ENCODE assay signal across 13 cellular contexts in genomic region chr3:124395584-124396340, GRCh38.
DNase-seq lines count a peak whose midpoint lies in the region; ATAC-seq and TF ChIP-seq lines count a peak whose summit lies in the region.
"Had no signal": no experiment of that assay in that cellular context is flagged by ENCODE, and none has a peak within 500 bp of the region (broad histone marks: within the 10 kb centered on the region; RNA-seq: fewer than 3 reads in every experiment).

No MANE protein-coding gene starts in this region.

- no peak overlapping the region for H3K27ac Mint-ChIP-seq in MCF 10A (ENCODE audit: low read depth, unreplicated experiment)
- no peak overlapping the region for H3K27ac Mint-ChIP-seq in activated naive CD8-positive, alpha-beta T cell treated with anti-CD3 and anti-CD28 coated beads, Interleukin-2, amount 50 U/mL, for 24 hours
- H3K27ac Mint-ChIP-seq: activated CD4-positive, alpha-beta memory T cell treated with anti-CD3 and anti-CD28 coated beads, Interleukin-2, amount 10 ng/mL, durations not matched to agents 7 days and 5 days had no signal

- POLR2A ChIA-PET in MCF 10A (lab: Yijun Ruan, JAX), result interaction anchor here (0.7 to 0.9 kb wide), 2 partner anchors 33 to 1962 kb away, joined by 3 to 5 read pairs; no protein-coding TSS in a partner anchor

- H3K27ac ChIP-seq in breast epithelium (peak overlapping the region in 1 of 2 donors; percentile 2), mammary epithelial cell (ENCODE audit: insufficient read depth, low read depth, low read length) (no peak overlapping the region)

- no peaks in the 10 kb centered on the region for H3K36me3 ChIP-seq in breast epithelium
- no peaks in the 10 kb centered on the region for H3K36me3 ChIP-seq in mammary epithelial cell (ENCODE audit: insufficient read depth, low read length)

- dilution Hi-C loops in mammary epithelial cell (cut with HindIII; ENCODE audit: low sequenced_read_pairs), result no loop called here

- no peak for TF ChIP-seq POLR2A in breast epithelium (IDR thresholded peaks at IDR 0.05)

- H3K79me2 ChIP-seq in mammary epithelial cell (ENCODE audit: insufficient read depth, low read length), result no peaks in the 10 kb centered on the region

- H3K4me3 ChIP-seq in breast epithelium, result no peak overlapping the region
- no peak overlapping the region for H3K4me3 ChIP-seq in mammary epithelial cell (replicated peaks in 1 of 3; ENCODE audit: insufficient read depth in 1 of 3, low read depth in 2 of 3, low read length in 3 of 3)

- no peaks in the 10 kb centered on the region for H3K4me1 Mint-ChIP-seq in MCF 10A (ENCODE audit: insufficient read depth, unreplicated experiment)
- no peaks in the 10 kb centered on the region for H3K4me1 Mint-ChIP-seq in activated naive CD8-positive, alpha-beta T cell treated with anti-CD3 and anti-CD28 coated beads, Interleukin-2, amount 50 U/mL, for 24 hours
- H3K4me1 Mint-ChIP-seq: activated CD4-positive, alpha-beta memory T cell treated with anti-CD3 and anti-CD28 coated beads, Interleukin-2, amount 10 ng/mL, durations not matched to agents 7 days and 5 days; naive B cell had no signal

- 50% methylated on average over 1 of the region's 1 CpG for WGBS in mammary epithelial cell (ENCODE audit: low coverage, missing lambda C conversion rate)

- CTCF ChIA-PET in MCF 10A (lab: Yijun Ruan, JAX), result interaction anchor here (2.1 kb wide), 1 partner anchor 45 kb away, joined by 5 read pairs; no protein-coding TSS in a partner anchor
- CTCF ChIA-PET in mammary epithelial cell (lab: Charles Lee; ENCODE audit: low non-redundant PET), result no interaction called here

- no peak overlapping the region for H3K4me2 ChIP-seq in mammary epithelial cell (ENCODE audit: insufficient read depth, low read depth, low read length)

- no peak overlapping the region for H3K4me3 Mint-ChIP-seq in MCF 10A (ENCODE audit: unreplicated experiment)
- H3K4me3 Mint-ChIP-seq in activated naive CD8-positive, alpha-beta T cell treated with anti-CD3 and anti-CD28 coated beads, Interleukin-2, amount 50 U/mL, for 24 hours, result no peak overlapping the region
- H3K4me3 Mint-ChIP-seq: activated CD4-positive, alpha-beta memory T cell treated with anti-CD3 and anti-CD28 coated beads, Interleukin-2, amount 10 ng/mL, durations not matched to agents 7 days and 5 days; naive B cell had no signal

- no peaks in the 10 kb centered on the region for H3K4me1 ChIP-seq in breast epithelium
- peaks cover 12% of the 10 kb centered on the region for H3K4me1 ChIP-seq in mammary epithelial cell (ENCODE audit: insufficient read depth, low read length)

- no peak overlapping the region for H3K9ac ChIP-seq in mammary epithelial cell (ENCODE audit: insufficient read depth, low read length)

- intact Hi-C loops in MCF 10A (cut with micrococcal nuclease) (no loop called here), breast epithelium (cut with DNase I; ENCODE audit: low total_unique reads) (no loop called here), mammary epithelial cell (cut with micrococcal nuclease) (no loop called here)

- H3K9me3 Mint-ChIP-seq in MCF 10A (ENCODE audit: unreplicated experiment), result no peaks in the 10 kb centered on the region
- no peaks in the 10 kb centered on the region for H3K9me3 Mint-ChIP-seq in activated naive CD8-positive, alpha-beta T cell treated with anti-CD3 and anti-CD28 coated beads, Interleukin-2, amount 50 U/mL, for 24 hours
- H3K9me3 Mint-ChIP-seq: activated CD4-positive, alpha-beta memory T cell treated with anti-CD3 and anti-CD28 coated beads, Interleukin-2, amount 10 ng/mL, durations not matched to agents 7 days and 5 days; naive B cell had no signal

- H3K27me3 ChIP-seq in breast epithelium (no peaks in the 10 kb centered on the region), mammary epithelial cell (ENCODE audit: insufficient read depth, low read length) (no peaks in the 10 kb centered on the region)

- H3K9me3 ChIP-seq in breast epithelium (no peaks in the 10 kb centered on the region), mammary epithelial cell (replicated peaks; ENCODE audit: insufficient read depth, low read length) (no peaks in the 10 kb centered on the region)

- no peak overlapping the region for H2AFZ ChIP-seq in mammary epithelial cell (ENCODE audit: low read depth, low read length)

- DNase-seq in MCF 10A (ENCODE audit: unreplicated experiment) (peak; percentile 11), breast epithelium (ENCODE audit: low spot score in 2 of 2) (no peak), mammary epithelial cell (peak; percentile 14), left kidney (ENCODE audit: low read depth, low spot score) (peak; percentile 24), KG1 (lab: John Stamatoyannopoulos, UW) (no peak), T1000 (lab: John Stamatoyannopoulos, UW) (no peak)
- no peak for DNase-seq in activated naive CD8-positive, alpha-beta T cell treated with anti-CD3 and anti-CD28 coated beads, Interleukin-2, amount 50 U/mL, for 24 hours
- DNase-seq: activated CD4-positive, alpha-beta memory T cell treated with anti-CD3 and anti-CD28 coated beads, Interleukin-2, amount 10 ng/mL, durations not matched to agents 7 days and 5 days; DMS53; naive B cell; NCI-H1694; trophoblast cell had no signal

- H3K27me3 Mint-ChIP-seq in MCF 10A (ENCODE audit: insufficient read depth, unreplicated experiment), result peaks cover 37% of the 10 kb centered on the region
- peaks cover 7% of the 10 kb centered on the region for H3K27me3 Mint-ChIP-seq in activated naive CD8-positive, alpha-beta T cell treated with anti-CD3 and anti-CD28 coated beads, Interleukin-2, amount 50 U/mL, for 24 hours

- in situ Hi-C loops in mammary epithelial cell (cut with MboI; ENCODE audit: low sequenced_read_pairs in 2 of 2), result no loop called here

- H4K20me1 ChIP-seq in mammary epithelial cell (ENCODE audit: insufficient read depth, low read length), result no peaks in the 10 kb centered on the region

- ATAC-seq in GM19035 (IDR thresholded peaks at IDR 0.05; ENCODE audit: unreplicated experiment), result no peak
- no peak for ATAC-seq in activated naive CD8-positive, alpha-beta T cell treated with anti-CD3 and anti-CD28 coated beads, Interleukin-2, amount 50 U/mL, for 24 hours

- H3K36me3 Mint-ChIP-seq in MCF 10A (ENCODE audit: insufficient read depth, unreplicated experiment), result no peaks in the 10 kb centered on the region
- no peaks in the 10 kb centered on the region for H3K36me3 Mint-ChIP-seq in activated naive CD8-positive, alpha-beta T cell treated with anti-CD3 and anti-CD28 coated beads, Interleukin-2, amount 50 U/mL, for 24 hours (ENCODE audit: low read depth)
- H3K36me3 Mint-ChIP-seq: naive B cell had no signal

- TF ChIP-seq CTCF in MCF 10A (IDR thresholded peaks at IDR 0.05; ENCODE audit: unreplicated experiment) (no peak), breast epithelium (IDR thresholded peaks at IDR 0.05) (no peak), mammary epithelial cell (conservative IDR thresholded peaks at IDR 0.05 in 1 of 2, IDR thresholded peaks at IDR 0.05 in 1 of 2; ENCODE audit: extremely low read depth in 1 of 2, insufficient read depth in 1 of 2, low read depth in 1 of 2, low read length in 2 of 2) (no peak)

- BruUV-seq in MCF 10A (replicated peaks; lab: Mats Ljungman, UMichigan), result no TSS peak
- no TSS peak for BruUV-seq in mammary epithelial cell (replicated peaks; lab: Mats Ljungman, UMichigan)

Comparison
In these comparisons a context has a peak if more than half of its experiments do, and no peak if none do; other contexts are left out.
1. DNase-seq: peak in MCF 10A (single experiment), mammary epithelial cell (single experiment) and left kidney (single experiment); none in breast epithelium (0 of 2), activated naive CD8-positive, alpha-beta T cell treated with anti-CD3 and anti-CD28 coated beads, Interleukin-2, amount 50 U/mL, for 24 hours (single experiment), KG1 (single experiment) and T1000 (single experiment).